Comparison of ENCODE assay signal across 8 cellular contexts in genomic region chr16:73047221-73047535, GRCh38. TPM values are rescaled to one million over a fixed set of nuclear protein-coding genes. Genes with fewer than 3 reads are reported as not detected.
DNase-seq lines count a peak whose midpoint lies in the region; ATAC-seq and TF ChIP-seq lines count a peak whose summit lies in the region.

No MANE protein-coding gene starts in this region.

- H3K4me3 ChIP-seq in CD4-positive, alpha-beta memory T cell (ENCODE audit: low read length in 2 of 2), result no peak overlapping the region
- H3K4me3 ChIP-seq in OCI-LY3 (ENCODE audit: low read length), result peak overlapping the region; percentile 94
- peak overlapping the region; percentile 74 for H3K4me3 ChIP-seq in endodermal cell (ENCODE audit: low read length)
- peak overlapping the region; percentile 52 to 77 for H3K4me3 ChIP-seq in neuronal stem cell (ENCODE audit: low read length in 2 of 2)

- H3K4me3 Mint-ChIP-seq in CD4-positive, alpha-beta memory T cell, result peak overlapping the region in 6 of 8 donors; percentile 27 to 64 (median 46)
- peak overlapping the region; percentile 55 for H3K4me3 Mint-ChIP-seq in endodermal cell

- no peaks in the 10 kb centered on the region for H3K36me3 Mint-ChIP-seq in CD4-positive, alpha-beta memory T cell
- no peaks in the 10 kb centered on the region for H3K36me3 Mint-ChIP-seq in endodermal cell (ENCODE audit: low read depth)

- no peaks in the 10 kb centered on the region for H3K9me3 Mint-ChIP-seq in CD4-positive, alpha-beta memory T cell
- no peaks in the 10 kb centered on the region for H3K9me3 Mint-ChIP-seq in endodermal cell

- peaks cover 0 to 5% (median 2%) of the 10 kb centered on the region in 4 donors for H3K4me1 Mint-ChIP-seq in CD4-positive, alpha-beta memory T cell
- H3K4me1 Mint-ChIP-seq in endodermal cell, result peaks cover 24% of the 10 kb centered on the region

- peaks cover 19 to 26% of the 10 kb centered on the region in 2 donors for H3K27me3 Mint-ChIP-seq in CD4-positive, alpha-beta memory T cell
- H3K27me3 Mint-ChIP-seq in endodermal cell (ENCODE audit: insufficient read depth), result peaks cover 54% of the 10 kb centered on the region

- no peak for ATAC-seq in GM18498 (IDR thresholded peaks at IDR 0.05; ENCODE audit: unreplicated experiment)

- H3K36me3 ChIP-seq in CD4-positive, alpha-beta memory T cell (ENCODE audit: insufficient read depth, low read length), result no peaks in the 10 kb centered on the region
- no peaks in the 10 kb centered on the region for H3K36me3 ChIP-seq in OCI-LY3 (replicated peaks; ENCODE audit: low read depth, low read length)
- no peaks in the 10 kb centered on the region for H3K36me3 ChIP-seq in endodermal cell (ENCODE audit: control insufficient read depth, insufficient read depth, low read length)
- peaks cover 0 to 8% of the 10 kb centered on the region in 2 donors for H3K36me3 ChIP-seq in neuronal stem cell (replicated peaks in 1 of 2; ENCODE audit: control insufficient read depth in 2 of 2, insufficient read depth in 2 of 2, low read length in 2 of 2)

- intact Hi-C loops in CD4-positive, alpha-beta memory T cell (cut with micrococcal nuclease), result no loop called here

- no peak overlapping the region for H4K91ac ChIP-seq in neuronal stem cell (ENCODE audit: low read depth, low read length, poor library complexity)

- no peak overlapping the region for H2BK15ac ChIP-seq in neuronal stem cell (ENCODE audit: low read length)

- no peaks in the 10 kb centered on the region for H3K79me1 ChIP-seq in neuronal stem cell (ENCODE audit: low read depth, low read length)

- TF ChIP-seq CTCF in OCI-LY3 (IDR thresholded peaks at IDR 0.05; ENCODE audit: low read depth, low read length) (no peak), endodermal cell (conservative IDR thresholded peaks at IDR 0.05) (no peak), GM10266 (IDR thresholded peaks at IDR 0.05; ENCODE audit: control insufficient read depth, insufficient read depth, low read depth, missing control alignments) (no peak)

- peaks cover 4% of the 10 kb centered on the region for H3K27me3 ChIP-seq in CD4-positive, alpha-beta memory T cell (ENCODE audit: insufficient read depth, low read length)
- H3K27me3 ChIP-seq in OCI-LY3 (ENCODE audit: low read depth, low read length) (peaks cover 4% of the 10 kb centered on the region; the same call in 1 of the 2 replicates), endodermal cell (ENCODE audit: control insufficient read depth, insufficient read depth, low read length, poor library complexity, severe bottlenecking) (peaks cover 97% of the 10 kb centered on the region), neuronal stem cell (ENCODE audit: control insufficient read depth in 3 of 3, insufficient read depth in 3 of 3, low read depth in 1 of 3, low read length in 3 of 3) (peaks cover 0 to 72% (median 3%) of the 10 kb centered on the region in 3 experiments)

- H2AK5ac ChIP-seq in neuronal stem cell (ENCODE audit: low read depth, low read length), result peak overlapping the region; percentile 68

- H2BK120ac ChIP-seq in neuronal stem cell (ENCODE audit: low read depth, low read length), result no peak overlapping the region

- no peak overlapping the region for H3K23ac ChIP-seq in neuronal stem cell (ENCODE audit: low read depth, low read length, poor library complexity)

- H2AFZ ChIP-seq in OCI-LY3 (ENCODE audit: low read depth, low read length) (no peak overlapping the region), neuronal stem cell (ENCODE audit: low read length) (no peak overlapping the region)

- H3K27ac ChIP-seq in CD4-positive, alpha-beta memory T cell (ENCODE audit: low read depth, low read length), result no peak overlapping the region
- no peak overlapping the region for H3K27ac ChIP-seq in OCI-LY3 (ENCODE audit: low read length)
- H3K27ac ChIP-seq in endodermal cell (ENCODE audit: low read depth, low read length), result no peak overlapping the region
- no peak overlapping the region for H3K27ac ChIP-seq in neuronal stem cell (replicated peaks; ENCODE audit: low read length)

- H3K18ac ChIP-seq in neuronal stem cell (ENCODE audit: low read length), result no peak overlapping the region

- CTCF ChIA-PET in CD4-positive, alpha-beta memory T cell (lab: Charles Lee; ENCODE audit: partially characterized antibody), result no interaction called here

- no peaks in the 10 kb centered on the region for H3K9me3 ChIP-seq in CD4-positive, alpha-beta memory T cell (ENCODE audit: control insufficient read depth in 1 of 2, low read length in 2 of 2)
- H3K9me3 ChIP-seq in OCI-LY3 (ENCODE audit: insufficient read depth, low read length), result no peaks in the 10 kb centered on the region
- no peaks in the 10 kb centered on the region for H3K9me3 ChIP-seq in endodermal cell (ENCODE audit: control insufficient read depth, low read length)
- H3K9me3 ChIP-seq in neuronal stem cell (replicated peaks in 1 of 2; ENCODE audit: control insufficient read depth in 2 of 2, insufficient read depth in 1 of 2, low read depth in 1 of 2, low read length in 2 of 2), result no peaks in the 10 kb centered on the region

- H3K9ac ChIP-seq in OCI-LY3 (ENCODE audit: low read length), result peak overlapping the region; percentile 89; the same call in 1 of the 2 replicates
- no peak overlapping the region for H3K9ac ChIP-seq in endodermal cell (ENCODE audit: extremely low read depth, low read length, poor library complexity, severe bottlenecking)
- peak overlapping the region; percentile 71 for H3K9ac ChIP-seq in neuronal stem cell (ENCODE audit: low read depth, low read length, poor library complexity)

- H2BK12ac ChIP-seq in neuronal stem cell (ENCODE audit: low read length), result no peak overlapping the region

- H4K8ac ChIP-seq in neuronal stem cell (ENCODE audit: low read depth, low read length), result no peak overlapping the region

- peaks cover 13% of the 10 kb centered on the region; the same call in 1 of the 2 replicates for H3K79me2 ChIP-seq in OCI-LY3 (ENCODE audit: low read length)

- POLR2A ChIA-PET in CD4-positive, alpha-beta memory T cell (lab: Charles Lee; ENCODE audit: partially characterized antibody), result no interaction called here

- no peak overlapping the region for H2BK5ac ChIP-seq in neuronal stem cell (ENCODE audit: low read length)

- H3K4me1 ChIP-seq in CD4-positive, alpha-beta memory T cell (ENCODE audit: insufficient read depth, low read length), result no peaks in the 10 kb centered on the region
- H3K4me1 ChIP-seq in OCI-LY3 (ENCODE audit: low read length) (peaks cover 36% of the 10 kb centered on the region), endodermal cell (ENCODE audit: control insufficient read depth, insufficient read depth, low read length) (peaks cover 8% of the 10 kb centered on the region), neuronal stem cell (ENCODE audit: control insufficient read depth in 2 of 2, insufficient read depth in 1 of 2, low read depth in 1 of 2, low read length in 2 of 2) (peaks cover 21 to 76% of the 10 kb centered on the region in 2 donors)

- no peak overlapping the region for H3K4ac ChIP-seq in neuronal stem cell (ENCODE audit: low read length)

- H3K4me2 ChIP-seq in OCI-LY3 (ENCODE audit: low read length) (peak overlapping the region; percentile 99), neuronal stem cell (ENCODE audit: insufficient read depth, low read length, poor library complexity, severe bottlenecking) (peak overlapping the region; percentile 85)

- no peak overlapping the region for H3K14ac ChIP-seq in neuronal stem cell (ENCODE audit: low read length)

- H4K20me1 ChIP-seq in OCI-LY3 (ENCODE audit: insufficient read depth, low read length), result peaks cover 14% of the 10 kb centered on the region; the same call in 1 of the 2 replicates

- WGBS in endodermal cell (ENCODE audit: insufficient coverage in 1 of 2, insufficient read length in 1 of 2), 2 experiments, result 9 to 13% methylated on average over 4 to 5 of the region's 6 CpGs
- no CpG with 5 or more reads among the region's 6 CpGs for WGBS in neuronal stem cell (ENCODE audit: extremely low coverage in 2 of 2, insufficient read length in 2 of 2, insufficient replicate concordance in 1 of 2), 2 donors

- H3K27ac Mint-ChIP-seq in CD4-positive, alpha-beta memory T cell, result no peak overlapping the region
- H3K27ac Mint-ChIP-seq in endodermal cell, result no peak overlapping the region

- no peak for DNase-seq in CD4-positive, alpha-beta memory T cell
- no peak for DNase-seq in endodermal cell
- DNase-seq in neuronal stem cell (ENCODE audit: low spot score), result no peak
- DNase-seq in foreskin melanocyte, result no peak
- DNase-seq in GM10266 (ENCODE audit: extremely low spot score), result no peak
- DNase-seq in cerebellum (ENCODE audit: low spot score), result no peak

RNA-seq across cellular contexts. Expression of gene ZFHX3, which starts 0.8 kb away (rescaled TPM):
- under 1 TPM; 0.69 to 0.99 TPM for total RNA-seq in CD4-positive, alpha-beta memory T cell
- polyA plus RNA-seq in CD4-positive, alpha-beta memory T cell, result under 1 TPM; 0.01 to 0.03 TPM
- total RNA-seq in endodermal cell (1 to 10 TPM in 1 of 2 donors, under 1 TPM in 1; 0.79 to 2.2 TPM), cerebellum (4.7 TPM)
- 9.3 TPM for polyA plus RNA-seq in endodermal cell (2013, experiment 1 of 2)
- 10.4 TPM for polyA plus RNA-seq in endodermal cell (2013, experiment 2 of 2)
- 1.8 TPM for polyA plus RNA-seq in neuronal stem cell (2013, experiment 1 of 2)
- polyA plus RNA-seq in neuronal stem cell (2013, experiment 2 of 2), result 2.1 TPM

Comparison
In these comparisons a context has a peak if more than half of its experiments do, and no peak if none do; other contexts are left out.
1. H3K4me3 ChIP-seq: peak in OCI-LY3 (single experiment), endodermal cell (single experiment) and neuronal stem cell (2 of 2); none in CD4-positive, alpha-beta memory T cell (0 of 2).